25 cellular contexts compared by ENCODE assay signal in genomic region chr2:2044658-2045057, GRCh38.
"Had no signal": no experiment of that assay in that cellular context is flagged by ENCODE, and none has a peak within 500 bp of the region (broad histone marks: within the 10 kb centered on the region; RNA-seq: fewer than 3 reads in every experiment).

No MANE protein-coding gene starts in this region.

- H3K27ac Mint-ChIP-seq: activated B cell treated with CpG ODN at 0.5 μM for 24 hours; activated naive CD4-positive, alpha-beta T cell treated with anti-CD3 and anti-CD28 coated beads, Interleukin-2, amount 10 ng/mL, durations not matched to agents 7 days and 5 days; activated naive CD8-positive, alpha-beta T cell treated with anti-CD3 and anti-CD28 coated beads, Interleukin-2, amount 10 ng/mL, durations not matched to agents 7 days and 5 days; activated T-cell treated with anti-CD3 and anti-CD28 coated beads, Interleukin-2, amount 50 U/mL, for 72 hours; immature natural killer cell; natural killer cell; T-helper 2 cell treated with Interferon-gamma antibody and Interleukin-4, amounts not matched to agents 5 μg/mL and 100 μg/mL, for 36 hours; type B pancreatic cell had no signal

- H3K27me3 Mint-ChIP-seq: activated B cell treated with CpG ODN at 0.5 μM for 24 hours; central memory CD8-positive, alpha-beta T cell; type B pancreatic cell had no signal

- H3K36me3 Mint-ChIP-seq: activated naive CD4-positive, alpha-beta T cell treated with anti-CD3 and anti-CD28 coated beads, Interleukin-2, amount 10 ng/mL, durations not matched to agents 7 days and 5 days; activated naive CD8-positive, alpha-beta T cell treated with anti-CD3 and anti-CD28 coated beads, Interleukin-2, amount 10 ng/mL, durations not matched to agents 7 days and 5 days; natural killer cell; type B pancreatic cell had no signal

- H3K9me3 Mint-ChIP-seq: activated B cell treated with CpG ODN at 0.5 μM for 24 hours; activated naive CD4-positive, alpha-beta T cell treated with anti-CD3 and anti-CD28 coated beads, Interleukin-2, amount 10 ng/mL, durations not matched to agents 7 days and 5 days; activated naive CD8-positive, alpha-beta T cell treated with anti-CD3 and anti-CD28 coated beads, Interleukin-2, amount 10 ng/mL, durations not matched to agents 7 days and 5 days; activated T-cell treated with anti-CD3 and anti-CD28 coated beads, Interleukin-2, amount 50 U/mL, for 72 hours; central memory CD8-positive, alpha-beta T cell; immature natural killer cell; natural killer cell; T-helper 2 cell treated with Interferon-gamma antibody and Interleukin-4, amounts not matched to agents 5 μg/mL and 100 μg/mL, for 36 hours; type B pancreatic cell had no signal

- H3K9me3 ChIP-seq: colonic mucosa, gastrocnemius medialis, right lobe of liver, thoracic aorta, uterus had no signal

- H3K27ac ChIP-seq: colonic mucosa, gastrocnemius medialis, right lobe of liver, thoracic aorta, uterus had no signal

- H3K4me3 ChIP-seq: colonic mucosa, gastrocnemius medialis, lung, right lobe of liver, thoracic aorta, uterus had no signal

- H3K27me3 ChIP-seq: colonic mucosa, gastrocnemius medialis, right lobe of liver, uterus had no signal

- H3K4me3 Mint-ChIP-seq: activated B cell treated with CpG ODN at 0.5 μM for 24 hours; activated naive CD4-positive, alpha-beta T cell treated with anti-CD3 and anti-CD28 coated beads, Interleukin-2, amount 10 ng/mL, durations not matched to agents 7 days and 5 days; activated naive CD8-positive, alpha-beta T cell treated with anti-CD3 and anti-CD28 coated beads, Interleukin-2, amount 10 ng/mL, durations not matched to agents 7 days and 5 days; activated T-cell treated with anti-CD3 and anti-CD28 coated beads, Interleukin-2, amount 50 U/mL, for 72 hours; central memory CD8-positive, alpha-beta T cell; immature natural killer cell; natural killer cell; T-helper 2 cell treated with Interferon-gamma antibody and Interleukin-4, amounts not matched to agents 5 μg/mL and 100 μg/mL, for 36 hours; type B pancreatic cell had no signal

- H3K4me1 Mint-ChIP-seq: activated B cell treated with CpG ODN at 0.5 μM for 24 hours; activated naive CD4-positive, alpha-beta T cell treated with anti-CD3 and anti-CD28 coated beads, Interleukin-2, amount 10 ng/mL, durations not matched to agents 7 days and 5 days; central memory CD8-positive, alpha-beta T cell; immature natural killer cell; natural killer cell had no signal

- DNase-seq: activated B cell treated with CpG ODN at 0.5 μM for 24 hours; activated CD4-positive, alpha-beta T cell treated with anti-CD3 and anti-CD28 coated beads, Interleukin-2, amount 50 U/mL, for 4 hours; activated gamma-delta T cell; activated naive CD4-positive, alpha-beta T cell treated with anti-CD3 and anti-CD28 coated beads, Interleukin-2, amount 10 ng/mL, durations not matched to agents 7 days and 5 days; activated naive CD8-positive, alpha-beta T cell treated with anti-CD3 and anti-CD28 coated beads, Interleukin-2, amount 10 ng/mL, durations not matched to agents 7 days and 5 days; activated T-cell treated with anti-CD3 and anti-CD28 coated beads for 4 hours; activated T-cell treated with anti-CD3 and anti-CD28 coated beads, Interleukin-2, amount 50 U/mL, for 72 hours; colonic mucosa; effector memory CD4-positive, alpha-beta T cell; gastrocnemius medialis; glutamatergic neuron; hippocampal formation; immature natural killer cell; mesendoderm; natural killer cell; right lobe of liver; stimulated activated CD4-positive, alpha-beta T cell treated with anti-CD3 and anti-CD28 coated beads, Interleukin-2, amount 100 ng/mL, for 48 hours; stimulated activated naive CD8-positive, alpha-beta T cell treated with anti-CD3 and anti-CD28 coated beads, Interleukin-15, Interleukin-2, amounts not matched to agents 100 U/mL and 50 U/mL, for 24 hours; T-helper 1 cell; uterus had no signal

- H3K36me3 ChIP-seq: colonic mucosa, gastrocnemius medialis, right lobe of liver, thoracic aorta, uterus had no signal

- H3K4me1 ChIP-seq: colonic mucosa, gastrocnemius medialis, uterus had no signal
